In genomic region chr6:49693512-49693911, GRCh38 we compare ENCODE assay signal across 10 cellular contexts. TPM values are rescaled to one million over a fixed set of nuclear protein-coding genes. Genes with fewer than 3 reads are reported as not detected.
"Had no signal": no experiment of that assay in that cellular context is flagged by ENCODE, and none has a peak within 500 bp of the region (broad histone marks: within the 10 kb centered on the region; RNA-seq: fewer than 3 reads in every experiment).

No MANE protein-coding gene starts in this region.

- FAIRE-seq: H1, H54, HTR-8/SVneo had no signal

- H3K4me2 ChIP-seq: GM23338, KMS-11 had no signal

- H3K27ac ChIP-seq: KMS-11 had no signal

- H3K9ac ChIP-seq: KMS-11 had no signal

- H2AFZ ChIP-seq: GM23338 had no signal

- ATAC-seq: GM23338 had no signal

- DNase-seq: H9, HCEC 1CT, Karpas-422 had no signal

- H3K4me3 ChIP-seq: GM23338 had no signal

RNA-seq across cellular contexts. Expression of gene CRISP2, which starts 19.8 kb away (rescaled TPM):
- total RNA-seq: H1, H9, HT-29 had no signal
- polyA plus RNA-seq: IgD-negative memory B cell had no signal

RNA-seq across cellular contexts. Expression of gene CRISP3, which starts 50.7 kb away (rescaled TPM):
- total RNA-seq: GM23338, H1, H9, HT-29 had no signal
- polyA plus RNA-seq: GM23338, H1, IgD-negative memory B cell had no signal

RNA-seq across cellular contexts. Expression of gene RHAG, which starts 56.9 kb away (rescaled TPM):
- total RNA-seq: GM23338, H1, H9, HT-29 had no signal
- polyA plus RNA-seq: GM23338, H1, IgD-negative memory B cell had no signal
